In the genomic region with DNA sequence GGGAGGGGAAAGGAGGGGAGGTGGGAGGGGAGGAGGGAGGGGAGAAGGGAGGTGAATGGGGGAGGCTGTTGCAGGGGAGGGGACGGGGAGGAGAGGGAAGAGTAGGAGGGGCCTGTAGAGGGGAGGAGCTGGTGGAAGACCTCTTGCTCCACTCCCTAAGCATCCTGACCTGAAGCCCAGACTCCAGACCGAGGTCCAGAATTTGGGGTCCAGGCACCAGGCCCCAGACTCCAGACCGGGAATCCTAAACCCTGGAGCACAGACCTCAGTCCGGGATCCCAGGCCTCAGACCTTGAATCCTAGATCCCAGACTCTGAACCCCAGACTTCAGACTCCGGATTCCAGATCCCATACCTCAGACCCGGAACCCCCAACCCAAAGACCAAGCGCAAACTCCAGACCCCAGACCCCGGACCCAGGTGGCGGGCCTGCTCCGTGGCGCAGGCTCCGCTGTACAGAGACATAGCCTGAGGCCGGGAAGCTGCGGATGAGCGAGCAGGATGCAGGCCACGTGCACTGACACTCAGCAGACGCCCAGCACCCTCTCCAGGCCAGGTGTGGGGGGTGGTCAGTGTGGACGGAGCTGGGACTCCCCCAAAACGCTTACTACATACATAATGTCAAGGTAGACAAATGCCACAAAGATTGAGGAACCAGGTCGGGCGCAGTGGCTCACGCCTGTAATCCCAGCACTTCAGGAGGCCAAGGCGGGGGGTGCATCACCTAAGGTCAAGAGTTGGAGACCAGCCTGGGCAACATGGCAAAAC, we compare ENCODE assay signal across 1 cellular context.
TF ChIP-seq lines count a peak whose summit lies in the region.

No MANE protein-coding gene starts in this region.

TF ChIP-seq in endothelial cell of umbilical vein, 7 proteins besides CTCF, POLR2A, EP300 and RAD21:
- TF ChIP-seq MYC (IDR thresholded peaks at IDR 0.05; ENCODE audit: low read depth, low read length) (no peak), POLR2AphosphoS5 (IDR thresholded peaks at IDR 0.05; ENCODE audit: insufficient read depth, low read depth, low read length) (no peak), EZH2 (IDR thresholded peaks at IDR 0.05; ENCODE audit: borderline replicate concordance, low read depth, low read length, severe bottlenecking) (no peak), JUN (IDR thresholded peaks at IDR 0.05; ENCODE audit: borderline replicate concordance, insufficient read depth, insufficient read length, low read depth) (no peak), FOS (IDR thresholded peaks at IDR 0.05; ENCODE audit: borderline replicate concordance, insufficient read depth, low read length) (no peak), GATA2 (IDR thresholded peaks at IDR 0.05; ENCODE audit: insufficient read depth, insufficient read length, low read depth, low read length) (no peak)
- TF ChIP-seq, protein P1, sequence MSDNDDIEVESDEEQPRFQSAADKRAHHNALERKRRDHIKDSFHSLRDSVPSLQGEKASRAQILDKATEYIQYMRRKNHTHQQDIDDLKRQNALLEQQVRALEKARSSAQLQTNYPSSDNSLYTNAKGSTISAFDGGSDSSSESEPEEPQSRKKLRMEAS (IDR thresholded peaks at IDR 0.05; ENCODE audit: insufficient read depth, insufficient read length), result no peak
